1 cellular context compared by ENCODE assay signal in genomic region chr3:46936733-46937250, GRCh38.
TF ChIP-seq lines count a peak whose summit lies in the region.

No MANE protein-coding gene starts in this region.

TF ChIP-seq in WTC11, 78 proteins besides CTCF, POLR2A, EP300 and RAD21 (continued from another document):
- TF ChIP-seq AFF4 (CRISPR knock-in tag; IDR thresholded peaks at IDR 0.05; ENCODE audit: borderline replicate concordance) (no peak), SMAD4 (CRISPR knock-in tag; IDR thresholded peaks at IDR 0.05) (no peak), RORB (CRISPR knock-in tag; IDR thresholded peaks at IDR 0.05) (no peak), MYBL2 (CRISPR knock-in tag; IDR thresholded peaks at IDR 0.05) (no peak), ZNF396 (CRISPR knock-in tag; IDR thresholded peaks at IDR 0.05; ENCODE audit: borderline replicate concordance) (no peak)
TF ChIP-seq in WTC11: peak in this region for 0.
